Comparison of ENCODE assay signal across 8 cellular contexts in genomic region chr12:82357340-82357739, GRCh38. TPM values are rescaled to one million over a fixed set of nuclear protein-coding genes. Genes with fewer than 3 reads are reported as not detected.
DNase-seq lines count a peak whose midpoint lies in the region; ATAC-seq and TF ChIP-seq lines count a peak whose summit lies in the region.

No MANE protein-coding gene starts in this region.

- peak overlapping the region; percentile 99 to 100 (median 99) for H3K4me3 Mint-ChIP-seq in T-cell

- POLR2A ChIA-PET in T-cell (lab: Charles Lee), result interaction anchor here in 1 of 2 donors (2.5 kb wide), 1 partner anchor 9 kb away, joined by 7 read pairs; no protein-coding TSS in a partner anchor

- TF ChIP-seq CTCF in fibroblast of villous mesenchyme (IDR thresholded peaks at IDR 0.05; ENCODE audit: insufficient read depth, low read depth, low read length), result no peak

- intact Hi-C loops in posterior vena cava (cut with DNase I), result loop anchor here in 1 of 2 donors (10.0 kb wide), 1 partner anchor 603 kb away; the partner anchor contains the start of gene PPFIA2

- peaks cover 52% of the 10 kb centered on the region for H3K36me3 Mint-ChIP-seq in T-cell

- H3K27ac Mint-ChIP-seq in T-cell, result peak overlapping the region; percentile 98 to 99

- H3K9me3 Mint-ChIP-seq in T-cell, result no peaks in the 10 kb centered on the region

- ATAC-seq in T-cell (replicated peaks in 1 of 4), result no peak

- H3K4me1 Mint-ChIP-seq in T-cell, result peaks cover 61 to 62% (median 62%) of the 10 kb centered on the region in 3 donors

- H3K27me3 Mint-ChIP-seq in T-cell, result no peaks in the 10 kb centered on the region

- CTCF ChIA-PET in T-cell (lab: Charles Lee), result no interaction called here

- H3K4me3 ChIP-seq in GM08714 (ENCODE audit: low read length) (peak overlapping the region; percentile 100), fibroblast of villous mesenchyme (ENCODE audit: low read depth, low read length) (peak overlapping the region; percentile 72)

- DNase-seq in T-cell (no peak), fibroblast of villous mesenchyme (ENCODE audit: low read depth) (peak; percentile 17), renal cortical epithelial cell (ENCODE audit: low read depth) (peak; percentile 3), posterior vena cava (ENCODE audit: low spot score) (no peak), activated gamma-delta T cell (lab: John Stamatoyannopoulos, UW) (no peak), NCI-H2196 treated with DMSO at 0.1 percent for 48 hours (lab: John Stamatoyannopoulos, UW; ENCODE audit: unreplicated experiment) (no peak)
- no peak for DNase-seq in NK-92 treated with Interleukin-12 subunit alpha and Interleukin-12 subunit beta, amount 100 ng/mL, for 24 hours (lab: John Stamatoyannopoulos, UW)

RNA-seq across cellular contexts. Expression of gene CCDC59, which starts 0.8 kb away (rescaled TPM):
- 100 to 1,000 TPM in 2 of 5 donors, 10 to 100 TPM in 3; 44.5 to 160 (median 47.3) TPM for total RNA-seq in T-cell
- 41.6 and 47.5 TPM in 2 replicates for total RNA-seq in fibroblast of villous mesenchyme
- 61.4 and 82.3 TPM in 2 replicates for total RNA-seq in renal cortical epithelial cell
- total RNA-seq in posterior vena cava, result 10 to 100 TPM; 25.8 to 26.1 TPM

RNA-seq across cellular contexts. Expression of gene METTL25, which starts 1.0 kb away (rescaled TPM):
- 10 to 100 TPM; 14.5 to 19.7 (median 19.0) TPM for total RNA-seq in T-cell
- 9.0 and 13.8 TPM in 2 replicates for total RNA-seq in fibroblast of villous mesenchyme
- total RNA-seq in renal cortical epithelial cell, result 21.6 and 26.0 TPM in 2 replicates
- total RNA-seq in posterior vena cava, result 10 to 100 TPM; 15.1 to 15.9 TPM

Comparison
In these comparisons a context has a peak if more than half of its experiments do, and no peak if none do; other contexts are left out.
1. DNase-seq: peak in fibroblast of villous mesenchyme (single experiment) and renal cortical epithelial cell (single experiment); none in T-cell (0 of 34), posterior vena cava (single experiment), NK-92 treated with Interleukin-12 subunit alpha and Interleukin-12 subunit beta, amount 100 ng/mL, for 24 hours (single experiment), activated gamma-delta T cell (single experiment) and NCI-H2196 treated with DMSO at 0.1 percent for 48 hours (single experiment).